Comparison of ENCODE assay signal across 31 cellular contexts in genomic region chr11:77814848-77815247, GRCh38.
"Had no signal": no experiment of that assay in that cellular context is flagged by ENCODE, and none has a peak within 500 bp of the region (broad histone marks: within the 10 kb centered on the region; RNA-seq: fewer than 3 reads in every experiment).

No MANE protein-coding gene starts in this region.

- FAIRE-seq: endothelial cell of umbilical vein, frontal cortex, TTC549 had no signal

- H3K27me3 Mint-ChIP-seq: activated CD4-positive, alpha-beta memory T cell treated with anti-CD3 and anti-CD28 coated beads, Interleukin-2, amount 10 ng/mL, durations not matched to agents 7 days and 5 days; activated CD8-positive, alpha-beta memory T cell treated with anti-CD3 and anti-CD28 coated beads, Interleukin-2, amount 10 ng/mL, durations not matched to agents 7 days and 5 days; stimulated activated naive CD8-positive, alpha-beta T cell treated with anti-CD3 and anti-CD28 coated beads, Interleukin-15, Interleukin-2, amounts not matched to agents 100 ng/mL and 50 ng/mL, for 24 hours; T-cell had no signal

- H3K27me3 ChIP-seq: adrenal gland, ascending aorta, brain microvascular endothelial cell, esophagus muscularis mucosa, right atrium auricular region, thyroid gland had no signal

- H3K4me3 Mint-ChIP-seq: activated CD4-positive, alpha-beta memory T cell treated with anti-CD3 and anti-CD28 coated beads, Interleukin-2, amount 10 ng/mL, durations not matched to agents 7 days and 5 days; activated CD8-positive, alpha-beta memory T cell treated with anti-CD3 and anti-CD28 coated beads, Interleukin-2, amount 10 ng/mL, durations not matched to agents 7 days and 5 days; natural killer cell; stimulated activated naive CD8-positive, alpha-beta T cell treated with anti-CD3 and anti-CD28 coated beads, Interleukin-15, Interleukin-2, amounts not matched to agents 100 ng/mL and 50 ng/mL, for 24 hours; T-helper 2 cell treated with Interferon-gamma antibody and Interleukin-4, amounts not matched to agents 5 μg/mL and 100 μg/mL, for 36 hours had no signal

- ATAC-seq: activated CD8-positive, alpha-beta memory T cell treated with anti-CD3 and anti-CD28 coated beads, Interleukin-2, amount 10 ng/mL, durations not matched to agents 7 days and 5 days; left ventricle myocardium superior; natural killer cell; psoas muscle; T-cell had no signal

- H3K36me3 Mint-ChIP-seq: natural killer cell had no signal

- DNase-seq: activated CD4-positive, alpha-beta memory T cell treated with anti-CD3 and anti-CD28 coated beads, Interleukin-2, amount 10 ng/mL, durations not matched to agents 7 days and 5 days; activated CD4-positive, alpha-beta T cell treated with anti-CD3 and anti-CD28 coated beads for 48 hours; activated CD8-positive, alpha-beta memory T cell treated with anti-CD3 and anti-CD28 coated beads, Interleukin-2, amount 10 ng/mL, durations not matched to agents 7 days and 5 days; activated effector memory CD4-positive, alpha-beta T cell treated with anti-CD3 and anti-CD28 coated beads, Interleukin-2, amount 50 U/mL, for 16 hours; activated naive CD4-positive, alpha-beta T cell treated with anti-CD3 and anti-CD28 coated beads, Interleukin-2, amount 50 U/mL, for 16 hours; activated T-cell treated with anti-CD3 and anti-CD28 coated beads for 4 hours; adrenal gland; brain microvascular endothelial cell; caudate nucleus; dermis blood vessel endothelial cell; effector memory CD4-positive, alpha-beta T cell; glutamatergic neuron; hippocampal formation; left ventricle myocardium superior; mammary epithelial cell; midbrain; natural killer cell; psoas muscle; stimulated activated CD4-positive, alpha-beta T cell treated with anti-CD3 and anti-CD28 coated beads, Interleukin-12 subunit alpha, Interleukin-12 subunit beta, amount 100 ng/mL, for 4 hours; stimulated activated CD4-positive, alpha-beta T cell treated with anti-CD3 and anti-CD28 coated beads, Interleukin-4, amount 100 ng/mL, for 4 hours; substantia nigra; T-cell; thyroid gland had no signal

- H3K27ac ChIP-seq: adrenal gland, ascending aorta, brain microvascular endothelial cell, esophagus muscularis mucosa, psoas muscle, right atrium auricular region, thyroid gland had no signal

- H3K4me3 ChIP-seq: adrenal gland, ascending aorta, esophagus muscularis mucosa, psoas muscle, right atrium auricular region, thyroid gland had no signal

- H3K36me3 ChIP-seq: brain microvascular endothelial cell, esophagus muscularis mucosa, right atrium auricular region, thyroid gland had no signal

- H3K9me3 ChIP-seq: adrenal gland, ascending aorta, thyroid gland had no signal

- H3K27ac Mint-ChIP-seq: activated CD4-positive, alpha-beta memory T cell treated with anti-CD3 and anti-CD28 coated beads, Interleukin-2, amount 10 ng/mL, durations not matched to agents 7 days and 5 days; activated CD8-positive, alpha-beta memory T cell treated with anti-CD3 and anti-CD28 coated beads, Interleukin-2, amount 10 ng/mL, durations not matched to agents 7 days and 5 days; natural killer cell; stimulated activated naive CD8-positive, alpha-beta T cell treated with anti-CD3 and anti-CD28 coated beads, Interleukin-15, Interleukin-2, amounts not matched to agents 100 ng/mL and 50 ng/mL, for 24 hours; T-cell; T-helper 2 cell treated with Interferon-gamma antibody and Interleukin-4, amounts not matched to agents 5 μg/mL and 100 μg/mL, for 36 hours had no signal
